7 cellular contexts compared by ENCODE assay signal in genomic region chr10:109918707-109919106, GRCh38. TPM values are rescaled to one million over a fixed set of nuclear protein-coding genes. Genes with fewer than 3 reads are reported as not detected.
DNase-seq lines count a peak whose midpoint lies in the region; ATAC-seq, FAIRE-seq and TF ChIP-seq lines count a peak whose summit lies in the region.
"Not testable (repeated sequence)": the region's sequence is repeated elsewhere in the genome, so short reads cannot be mapped to it uniquely, and the experiment has no call there.

No MANE protein-coding gene starts in this region.

- intact Hi-C loops in GM12878 (cut with micrococcal nuclease; ENCODE audit: unreplicated experiment) = loop anchor here (5.0 kb wide), 1 partner anchor 154 kb away; no protein-coding TSS in a partner anchor
- intact Hi-C loops in HepG2 (cut with micrococcal nuclease; ENCODE audit: unreplicated experiment) = not testable (repeated sequence)

- not testable (repeated sequence) for H3K14ac ChIP-seq in H9 (ENCODE audit: insufficient read depth, low read length)

- not testable (repeated sequence) for H3K79me2 ChIP-seq in H9 (ENCODE audit: insufficient read depth, low read length); HepG2 (ENCODE audit: insufficient read depth, low read length)
- H3K79me2 ChIP-seq in GM12878 (ENCODE audit: control insufficient read depth, insufficient read depth, low read length) = peaks cover 71% of the 10 kb centered on the region

- not testable (repeated sequence) for H4K5ac ChIP-seq in H9 (ENCODE audit: insufficient read length, low read depth, low read length)

- not testable (repeated sequence) for TF ChIP-seq CTCF in H9 (conservative IDR thresholded peaks at IDR 0.05); GM12878 (IDR thresholded peaks at IDR 0.05 in 2 of 3, conservative IDR thresholded peaks at IDR 0.05 in 1 of 3; ENCODE audit: control insufficient read depth in 2 of 3, extremely low read depth in 1 of 3, insufficient read depth in 1 of 3, low read depth in 3 of 3, low read length in 3 of 3); HepG2 (CRISPR knock-in tag; IDR thresholded peaks at IDR 0.05); neural crest cell (conservative IDR thresholded peaks at IDR 0.05)

- not testable (repeated sequence) for H2AFZ ChIP-seq in H9 (ENCODE audit: low read length); GM12878 (ENCODE audit: control insufficient read depth, low read depth, low read length); HepG2 (ENCODE audit: low read length)

- not testable (repeated sequence) for H3K4me3 Mint-ChIP-seq in H9; activated T-cell treated with anti-CD3 and anti-CD28 coated beads, Interleukin-2, amount 50 U/mL, for 24 hours; neural crest cell
- peak overlapping the region; percentile 56 for H3K4me3 Mint-ChIP-seq in T-helper 17 cell

- H3K23me2 ChIP-seq in H9 (ENCODE audit: insufficient read length, low read depth, low read length, poor library complexity, severe bottlenecking) = not testable (repeated sequence)

- TF ChIP-seq EP300 in GM12878 (IDR thresholded peaks at IDR 0.05; ENCODE audit: borderline replicate concordance in 1 of 2, control insufficient read depth in 1 of 2, low read depth in 2 of 2, low read length in 2 of 2); HepG2 (IDR thresholded peaks at IDR 0.05; ENCODE audit: low read depth in 2 of 2, low read length in 2 of 2); HepG2 (CRISPR knock-in tag; IDR thresholded peaks at IDR 0.05; ENCODE audit: borderline replicate concordance): not testable (repeated sequence)

- H2BK120ac ChIP-seq in H9 (ENCODE audit: low read depth, low read length, poor library complexity, severe bottlenecking) = not testable (repeated sequence)

- H3K9ac ChIP-seq in H9 (ENCODE audit: extremely low read depth, insufficient read length, low read length); GM12878 (ENCODE audit: control insufficient read depth, insufficient read depth, low read length); HepG2 (ENCODE audit: insufficient read depth, low read depth, low read length): not testable (repeated sequence)

- SMC1A ChIA-PET in GM12878 (lab: Charles Lee; ENCODE audit: uncharacterized antibody, unreplicated experiment) = interaction anchor here (0.6 kb wide), 1 partner anchor 66 kb away, joined by 3 read pairs; no protein-coding TSS in a partner anchor

- not testable (repeated sequence) for H3K9me3 Mint-ChIP-seq in H9; activated T-cell treated with anti-CD3 and anti-CD28 coated beads, Interleukin-2, amount 50 U/mL, for 24 hours; activated naive CD4-positive, alpha-beta T cell treated with anti-CD3 and anti-CD28 coated beads, Interleukin-2, amount 50 U/mL, for 72 hours; neural crest cell

- not testable (repeated sequence) for H3K79me1 ChIP-seq in H9 (ENCODE audit: insufficient read depth, low read depth, low read length, poor library complexity, severe bottlenecking)

- TF ChIP-seq RAD21 in GM12878 (IDR thresholded peaks at IDR 0.05; ENCODE audit: insufficient read depth, low read depth, low read length); HepG2 (CRISPR knock-in tag; IDR thresholded peaks at IDR 0.05): not testable (repeated sequence)

- H2BK15ac ChIP-seq in H9 (ENCODE audit: low read depth, low read length) = not testable (repeated sequence)

- CTCF ChIA-PET in GM12878 (lab: Yijun Ruan, JAX); HepG2 (lab: Yijun Ruan, JAX; ENCODE audit: low intra/inter-chr PET ratio, low total read pairs): not testable (repeated sequence)

- not testable (repeated sequence) for H2BK20ac ChIP-seq in H9 (ENCODE audit: low read depth, low read length, poor library complexity, severe bottlenecking)

- not testable (repeated sequence) for H4K20me1 ChIP-seq in H9 (ENCODE audit: control insufficient read depth, insufficient read depth, insufficient read length); GM12878 (ENCODE audit: control insufficient read depth, insufficient read depth); HepG2 (ENCODE audit: insufficient read depth, low read length)

- not testable (repeated sequence) for H3K27me3 ChIP-seq in H9 (ENCODE audit: insufficient read depth, low read length); GM12878 (replicated peaks in 1 of 2; ENCODE audit: control insufficient read depth in 2 of 2, insufficient read depth in 2 of 2, low read length in 1 of 2); HepG2 (ENCODE audit: control insufficient read depth in 1 of 2, insufficient read depth in 2 of 2, low read length in 2 of 2)

- H3K27ac ChIP-seq in H9 (ENCODE audit: insufficient read length, low read depth, low read length); GM12878 (ENCODE audit: control insufficient read depth, insufficient read depth); HepG2 (ENCODE audit: extremely low read length, insufficient read depth, low read length): not testable (repeated sequence)

- H3K4me3 ChIP-seq in GM12878; HepG2 (replicated peaks in 1 of 3; ENCODE audit: insufficient read depth in 1 of 3, low read depth in 2 of 3, low read length in 3 of 3): not testable (repeated sequence)

- RAD21 ChIA-PET in GM12878 (lab: Charles Lee; ENCODE audit: unreplicated experiment) = interaction anchor here (0.9 kb wide), 1 partner anchor 1426 kb away, joined by 3 read pairs; no protein-coding TSS in a partner anchor

- H3K9me3 ChIP-seq in H9 (ENCODE audit: control insufficient read depth, low read depth, low read length); T-helper 17 cell (ENCODE audit: control insufficient read depth, low read length, poor library complexity, severe bottlenecking); GM12878 (replicated peaks; ENCODE audit: control insufficient read depth, insufficient read depth, low read length); HepG2 (ENCODE audit: low read length): not testable (repeated sequence)

- in situ Hi-C loops in GM12878 (cut with MboI); HepG2 (cut with HindIII; ENCODE audit: extremely low pct_ligation_motif_present, low pct_unique_long_range_greater_than_20kb): not testable (repeated sequence)

- not testable (repeated sequence) for H3K23ac ChIP-seq in H9 (ENCODE audit: insufficient read length, low read depth, low read length)

- WGBS in H9 (ENCODE audit: extremely low coverage, insufficient read length, low lambda C conversion rate) = no CpG with 5 or more reads among the region's 6 CpGs
- 87% methylated on average over 6 of the region's 6 CpGs for WGBS in GM12878 (ENCODE audit: insufficient coverage, insufficient replicate concordance, low lambda C conversion rate, missing lambda C conversion rate)
- WGBS in HepG2 (ENCODE audit: low lambda C conversion rate) = 97% methylated on average over 6 of the region's 6 CpGs

- H3T11ph ChIP-seq in H9 (ENCODE audit: low read length) = not testable (repeated sequence)

- not testable (repeated sequence) for H3K4me2 ChIP-seq in H9 (ENCODE audit: insufficient read depth, insufficient read length, low read length); GM12878 (ENCODE audit: control insufficient read depth, insufficient read depth); HepG2 (ENCODE audit: low read depth, low read length)

- POLR2A ChIA-PET in GM12878 (lab: Charles Lee); HepG2 (lab: Yijun Ruan, JAX): not testable (repeated sequence)

- H3K36me3 ChIP-seq in GM12878 (ENCODE audit: control insufficient read depth in 2 of 2, insufficient read depth in 2 of 2, low read length in 1 of 2); HepG2 (replicated peaks in 1 of 2; ENCODE audit: control insufficient read depth in 1 of 2, insufficient read depth in 2 of 2, low read length in 2 of 2): not testable (repeated sequence)

- not testable (repeated sequence) for H3K4me1 ChIP-seq in H9 (ENCODE audit: insufficient read depth, low read length)
- H3K4me1 ChIP-seq in GM12878 (ENCODE audit: control insufficient read depth, insufficient read depth, low read length) (peaks cover 38% of the 10 kb centered on the region), HepG2 (ENCODE audit: insufficient read depth, low read length) (peaks cover 48% of the 10 kb centered on the region)

- H3K4ac ChIP-seq in H9 (ENCODE audit: low read depth, low read length) = not testable (repeated sequence)

- H4K91ac ChIP-seq in H9 (ENCODE audit: insufficient read length, low read depth, low read length) = not testable (repeated sequence)

- H4K8ac ChIP-seq in H9 (replicated peaks; ENCODE audit: insufficient read length, low read depth, low read length) = not testable (repeated sequence)

- H2BK12ac ChIP-seq in H9 (ENCODE audit: insufficient read length, low read depth, low read length) = not testable (repeated sequence)

- not testable (repeated sequence) for H3K27me3 Mint-ChIP-seq in H9 (ENCODE audit: low read depth); T-helper 17 cell; activated T-cell treated with anti-CD3 and anti-CD28 coated beads, Interleukin-2, amount 50 U/mL, for 24 hours; neural crest cell (ENCODE audit: low read depth)

- peaks cover 34 to 40% of the 10 kb centered on the region in 2 experiments for H3K4me1 Mint-ChIP-seq in H9
- peaks cover 64% of the 10 kb centered on the region for H3K4me1 Mint-ChIP-seq in T-helper 17 cell
- peaks cover 87% of the 10 kb centered on the region for H3K4me1 Mint-ChIP-seq in activated T-cell treated with anti-CD3 and anti-CD28 coated beads, Interleukin-2, amount 50 U/mL, for 24 hours (ENCODE audit: low read depth)
- peaks cover 21% of the 10 kb centered on the region for H3K4me1 Mint-ChIP-seq in neural crest cell

- not testable (repeated sequence) for BruUV-seq in GM12878 (replicated peaks; lab: Mats Ljungman, UMichigan); HepG2 (replicated peaks; lab: Mats Ljungman, UMichigan)

- H3K27ac Mint-ChIP-seq in H9 (peak overlapping the region; percentile 19 to 69 (median 49); a peak in 3 of 7 replicates), T-helper 17 cell (peak overlapping the region; percentile 94), neural crest cell (ENCODE audit: unreplicated experiment) (peak overlapping the region; percentile 81)
- H3K27ac Mint-ChIP-seq in activated T-cell treated with anti-CD3 and anti-CD28 coated beads, Interleukin-2, amount 50 U/mL, for 24 hours = peak overlapping the region; percentile 55
- H3K27ac Mint-ChIP-seq in activated naive CD4-positive, alpha-beta T cell treated with anti-CD3 and anti-CD28 coated beads, Interleukin-2, amount 50 U/mL, for 72 hours = peak overlapping the region; percentile 62 to 83

- not testable (repeated sequence) for ATAC-seq in T-helper 17 cell; activated naive CD4-positive, alpha-beta T cell treated with anti-CD3 and anti-CD28 coated beads, Interleukin-2, amount 50 U/mL, for 72 hours; GM12878; HepG2

- H2AK5ac ChIP-seq in H9 (ENCODE audit: insufficient read length, low read length) = not testable (repeated sequence)

- H3K18ac ChIP-seq in H9 (ENCODE audit: insufficient read length, low read depth, low read length) = not testable (repeated sequence)

- not testable (repeated sequence) for H2BK5ac ChIP-seq in H9 (ENCODE audit: insufficient read length, low read length)

- not testable (repeated sequence) for FAIRE-seq in GM12878 (lab: Jason Lieb, UNC); HepG2 (lab: Jason Lieb, UNC)

- not testable (repeated sequence) for TF ChIP-seq POLR2A in GM12878 (IDR thresholded peaks at IDR 0.05; ENCODE audit: low read depth, low read length); HepG2 (IDR thresholded peaks at IDR 0.05; ENCODE audit: insufficient read depth in 1 of 2, low read depth in 2 of 2, low read length in 2 of 2)

- not testable (repeated sequence) for DNase-seq in H9; T-helper 17 cell; activated T-cell treated with anti-CD3 and anti-CD28 coated beads, Interleukin-2, amount 50 U/mL, for 24 hours; activated naive CD4-positive, alpha-beta T cell treated with anti-CD3 and anti-CD28 coated beads, Interleukin-2, amount 50 U/mL, for 72 hours (ENCODE audit: low spot score in 2 of 2); GM12878 (ENCODE audit: low read depth, low spot score); HepG2 (ENCODE audit: low spot score); neural crest cell (ENCODE audit: low read depth, low spot score)

- H3K56ac ChIP-seq in H9 (ENCODE audit: insufficient read length, low read depth, low read length) = not testable (repeated sequence)

- H3K36me3 Mint-ChIP-seq in H9 (ENCODE audit: insufficient read depth in 1 of 3, low read depth in 3 of 3); T-helper 17 cell (ENCODE audit: low read depth): not testable (repeated sequence)
- peaks cover 74% of the 10 kb centered on the region for H3K36me3 Mint-ChIP-seq in activated T-cell treated with anti-CD3 and anti-CD28 coated beads, Interleukin-2, amount 50 U/mL, for 24 hours (ENCODE audit: low read depth)
- peaks cover 15 to 51% of the 10 kb centered on the region in 2 donors for H3K36me3 Mint-ChIP-seq in activated naive CD4-positive, alpha-beta T cell treated with anti-CD3 and anti-CD28 coated beads, Interleukin-2, amount 50 U/mL, for 72 hours
- peaks cover 21% of the 10 kb centered on the region for H3K36me3 Mint-ChIP-seq in neural crest cell (ENCODE audit: low read depth)

RNA-seq across cellular contexts. Expression of gene XPNPEP1, which starts 4.6 kb away (rescaled TPM):
- total RNA-seq in H9 (2021) (64.4 and 71.3 TPM in 2 replicates), T-helper 17 cell (10 to 100 TPM; 76.4 to 81.6 TPM), GM12878 (2014; rRNA removed) (52.7 and 53.0 TPM in 2 replicates), GM12878 (2014; rRNA removed; fragmentation: Illumina TruSeq; extraction: Trizol) (39.1 and 42.4 TPM in 2 replicates), GM12878 (2021) (43.7 and 44.6 TPM in 2 replicates), HepG2 (2016; rRNA removed; fragmentation: Illumina TruSeq; extraction: Trizol) (28.4 and 30.3 TPM in 2 replicates), neural crest cell (76.8 and 78.4 TPM in 2 replicates)
- 100 to 1,000 TPM in 1 of 2 donors, 10 to 100 TPM in 1; 77.9 to 118 TPM for total RNA-seq in activated naive CD4-positive, alpha-beta T cell treated with anti-CD3 and anti-CD28 coated beads, Interleukin-2, amount 50 U/mL, for 72 hours
- total RNA-seq in GM12878 (2013; cell fraction: nucleolus; rRNA removed) = 237 and 270 TPM in 2 replicates
- polyA plus RNA-seq in GM12878 (2011; ENCODE audit: low read depth) = 23.4 TPM
- polyA plus RNA-seq in GM12878 (2011; rRNA removed) (76.8 and 108 TPM in 2 replicates), GM12878 (2014; fragmentation: Illumina TruSeq; extraction: Trizol) (50.7 and 60.8 TPM in 2 replicates), GM12878 (2014; fragmentation: Nextera tagmentation; extraction: Ambion mirVana) (10 to 100 TPM; 22.7 to 28.4 TPM), GM12878 (2014; rRNA removed) (50.0 and 69.7 TPM in 2 replicates), GM12878 (2016; fragmentation: Nextera tagmentation; extraction: Ambion mirVana) (10 to 100 TPM; 30.4 to 32.1 TPM), HepG2 (2011; rRNA removed) (55.5 and 76.1 TPM in 2 replicates)
- 237 and 264 TPM in 2 replicates for polyA plus RNA-seq in GM12878 (2011; cell fraction: cytosol; rRNA removed)
- polyA plus RNA-seq in GM12878 (2011; cell fraction: nucleus; rRNA removed) = 313 and 376 TPM in 2 replicates
- polyA plus RNA-seq in GM12878 (2012) = 32.7 and 38.4 TPM in 2 replicates
- polyA minus RNA-seq in GM12878 (2011; rRNA and poly(A)+ RNA removed) = 315 and 408 TPM in 2 replicates
- 52.9 and 60.5 TPM in 2 replicates for polyA minus RNA-seq in GM12878 (2011; cell fraction: cytosol; rRNA and poly(A)+ RNA removed)
- polyA minus RNA-seq in GM12878 (2011; cell fraction: nucleus; rRNA and poly(A)+ RNA removed) = 135 and 144 TPM in 2 replicates
- 4.1 and 5.8 TPM in 2 replicates for total RNA-seq in HepG2 (2016; cell fraction: cytosol; rRNA removed; fragmentation: Illumina TruSeq; extraction: Trizol; ENCODE audit: low read depth)
- total RNA-seq in HepG2 (2016; cell fraction: insoluble cytoplasmic fraction; rRNA removed; fragmentation: Illumina TruSeq; extraction: Trizol) = 29.5 and 30.7 TPM in 2 replicates
- total RNA-seq in HepG2 (2016; cell fraction: membrane; rRNA removed; fragmentation: Illumina TruSeq; extraction: Trizol) = 12.3 and 13.8 TPM in 2 replicates
- 39.8 and 40.1 TPM in 2 replicates for total RNA-seq in HepG2 (2016; cell fraction: nucleus; rRNA removed; fragmentation: Illumina TruSeq; extraction: Trizol)
- polyA plus RNA-seq in HepG2 (2011; cell fraction: cytosol; rRNA removed) = 65.7 and 89.1 TPM in 2 replicates
- 262 and 282 TPM in 2 replicates for polyA plus RNA-seq in HepG2 (2011; cell fraction: nucleus; rRNA removed)
- polyA plus RNA-seq in HepG2 (2012) = 18.0 and 24.0 TPM in 2 replicates
- polyA plus RNA-seq in HepG2 (2016; cell fraction: cytosol; fragmentation: Illumina TruSeq; extraction: Trizol; ENCODE audit: low read depth) = 2.7 and 2.8 TPM in 2 replicates
- polyA plus RNA-seq in HepG2 (2016; cell fraction: insoluble cytoplasmic fraction; fragmentation: Illumina TruSeq; extraction: Trizol; ENCODE audit: low read depth) = 25.0 and 28.1 TPM in 2 replicates
- polyA plus RNA-seq in HepG2 (2016; cell fraction: membrane; fragmentation: Illumina TruSeq; extraction: Trizol; ENCODE audit: low read depth) = 6.2 and 7.9 TPM in 2 replicates
- 37.8 and 41.4 TPM in 2 replicates for polyA plus RNA-seq in HepG2 (2016; cell fraction: nucleus; fragmentation: Illumina TruSeq; extraction: Trizol; ENCODE audit: insufficient read depth, low read depth)
- polyA minus RNA-seq in HepG2 (2011; rRNA and poly(A)+ RNA removed; ENCODE audit: low replicate concordance) = 225 and 394 TPM in 2 replicates
- 40.2 and 54.6 TPM in 2 replicates for polyA minus RNA-seq in HepG2 (2011; cell fraction: cytosol; rRNA and poly(A)+ RNA removed)
- 110 and 137 TPM in 2 replicates for polyA minus RNA-seq in HepG2 (2011; cell fraction: nucleus; rRNA and poly(A)+ RNA removed)
